In genomic region chr6:149332602-149333311, GRCh38 we compare ENCODE assay signal across 14 cellular contexts. TPM values are rescaled to one million over a fixed set of nuclear protein-coding genes. Genes with fewer than 3 reads are reported as not detected.
DNase-seq lines count a peak whose midpoint lies in the region; ATAC-seq, FAIRE-seq and TF ChIP-seq lines count a peak whose summit lies in the region.
"Had no signal": no experiment of that assay in that cellular context is flagged by ENCODE, and none has a peak within 500 bp of the region (broad histone marks: within the 10 kb centered on the region; RNA-seq: fewer than 3 reads in every experiment).

No MANE protein-coding gene starts in this region.

- no peak for TF ChIP-seq POLR2A in breast epithelium (IDR thresholded peaks at IDR 0.05)

- no peaks in the 10 kb centered on the region for H3K9me3 ChIP-seq in breast epithelium
- H3K9me3 ChIP-seq in small intestine (ENCODE audit: control insufficient read depth, low read depth): no peaks in the 10 kb centered on the region
- H3K9me3 ChIP-seq: sigmoid colon had no signal

- intact Hi-C loops in MCF 10A (cut with micrococcal nuclease) (no loop called here), breast epithelium (cut with DNase I; ENCODE audit: low total_unique reads) (no loop called here)
- intact Hi-C loops in dendritic cell treated with granulocyte-macrophage colony-stimulating factor and Interleukin-4, amounts not matched to agents 40 ng/mL and 50 ng/mL, for 4 days (cut with micrococcal nuclease): no loop called here

- H3K9me3 Mint-ChIP-seq in MCF 10A (ENCODE audit: unreplicated experiment): no peaks in the 10 kb centered on the region
- H3K9me3 Mint-ChIP-seq in dendritic cell treated with granulocyte-macrophage colony-stimulating factor and Interleukin-4, amounts not matched to agents 40 ng/mL and 50 ng/mL, for 4 days: no peaks in the 10 kb centered on the region
- H3K9me3 Mint-ChIP-seq in stimulated activated effector memory CD8-positive, alpha-beta T cell treated with anti-CD3 and anti-CD28 coated beads, Interleukin-12 subunit alpha, Interleukin-12 subunit beta, amount 100 ng/mL, for 72 hours: no peaks in the 10 kb centered on the region

- 66 to 80% (median 71%) methylated on average over 7 of the region's 7 CpGs for WGBS in small intestine, 3 donors

- CTCF ChIA-PET in MCF 10A (lab: Yijun Ruan, JAX): interaction anchor here (0.6 to 1.3 kb wide), 4 partner anchors 10 to 218 kb away, joined by 3 to 5 read pairs (median 3); no protein-coding TSS in a partner anchor

- TF ChIP-seq CTCF in MCF 10A (IDR thresholded peaks at IDR 0.05; ENCODE audit: unreplicated experiment) (no peak), breast epithelium (IDR thresholded peaks at IDR 0.05) (no peak)

- H3K4me3 ChIP-seq in breast epithelium: no peak overlapping the region
- no peak overlapping the region for H3K4me3 ChIP-seq in small intestine (ENCODE audit: low read depth in 1 of 2, low read length in 2 of 2)
- H3K4me3 ChIP-seq: sigmoid colon had no signal

- no peaks in the 10 kb centered on the region for H3K36me3 Mint-ChIP-seq in MCF 10A (ENCODE audit: insufficient read depth, unreplicated experiment)
- H3K36me3 Mint-ChIP-seq in dendritic cell treated with granulocyte-macrophage colony-stimulating factor and Interleukin-4, amounts not matched to agents 40 ng/mL and 50 ng/mL, for 4 days (ENCODE audit: low read depth): no peaks in the 10 kb centered on the region
- peaks cover 48% of the 10 kb centered on the region for H3K36me3 Mint-ChIP-seq in stimulated activated effector memory CD8-positive, alpha-beta T cell treated with anti-CD3 and anti-CD28 coated beads, Interleukin-12 subunit alpha, Interleukin-12 subunit beta, amount 100 ng/mL, for 72 hours

- DNase-seq in MCF 10A (ENCODE audit: unreplicated experiment) (no peak), breast epithelium (ENCODE audit: low spot score in 2 of 2) (no peak), NCI-H748 treated with DMSO at 0.1 percent for 48 hours (lab: John Stamatoyannopoulos, UW) (peak; percentile 87), small intestine (no peak), NCI-H128 (lab: John Stamatoyannopoulos, UW; ENCODE audit: unreplicated experiment) (no peak), middle frontal gyrus (ENCODE audit: extremely low spot score, low spot score) (no peak)
- DNase-seq in stimulated activated effector memory CD8-positive, alpha-beta T cell treated with anti-CD3 and anti-CD28 coated beads, Interleukin-12 subunit alpha, Interleukin-12 subunit beta, amount 100 ng/mL, for 72 hours (ENCODE audit: low spot score in 2 of 2): no peak
- DNase-seq: caudate nucleus, midbrain, NCI-H1436 treated with DMSO at 0.1 percent for 48 hours, sigmoid colon had no signal

- no TSS peak for BruUV-seq in MCF 10A (replicated peaks; lab: Mats Ljungman, UMichigan)

- peaks cover 75% of the 10 kb centered on the region for H3K4me1 Mint-ChIP-seq in MCF 10A (ENCODE audit: insufficient read depth, unreplicated experiment)
- peaks cover 87% of the 10 kb centered on the region for H3K4me1 Mint-ChIP-seq in dendritic cell treated with granulocyte-macrophage colony-stimulating factor and Interleukin-4, amounts not matched to agents 40 ng/mL and 50 ng/mL, for 4 days (ENCODE audit: low read depth)
- H3K4me1 Mint-ChIP-seq in stimulated activated effector memory CD8-positive, alpha-beta T cell treated with anti-CD3 and anti-CD28 coated beads, Interleukin-12 subunit alpha, Interleukin-12 subunit beta, amount 100 ng/mL, for 72 hours: peaks cover 89% of the 10 kb centered on the region

- FAIRE-seq in small intestine (lab: Jason Lieb, UNC): no peak
- FAIRE-seq: frontal cortex had no signal

- peak overlapping the region; percentile 63 for H3K27ac Mint-ChIP-seq in MCF 10A (ENCODE audit: low read depth, unreplicated experiment)
- H3K27ac Mint-ChIP-seq in dendritic cell treated with granulocyte-macrophage colony-stimulating factor and Interleukin-4, amounts not matched to agents 40 ng/mL and 50 ng/mL, for 4 days: peak overlapping the region; percentile 60
- peak overlapping the region; percentile 63 for H3K27ac Mint-ChIP-seq in stimulated activated effector memory CD8-positive, alpha-beta T cell treated with anti-CD3 and anti-CD28 coated beads, Interleukin-12 subunit alpha, Interleukin-12 subunit beta, amount 100 ng/mL, for 72 hours

- H3K27ac ChIP-seq in breast epithelium (no peak overlapping the region), small intestine (ENCODE audit: low read depth in 1 of 2, low read length in 1 of 2) (no peak overlapping the region)
- H3K27ac ChIP-seq: C4-2B, sigmoid colon had no signal

- POLR2A ChIA-PET in MCF 10A (lab: Yijun Ruan, JAX): interaction anchor here (0.6 to 17.5 kb wide), 6 partner anchors 12 to 111 kb away, joined by 3 to 392 read pairs (median 4); partner anchors contain the start of gene TAB2

- H3K4me3 Mint-ChIP-seq in MCF 10A (ENCODE audit: unreplicated experiment): no peak overlapping the region
- H3K4me3 Mint-ChIP-seq in dendritic cell treated with granulocyte-macrophage colony-stimulating factor and Interleukin-4, amounts not matched to agents 40 ng/mL and 50 ng/mL, for 4 days: no peak overlapping the region
- peak overlapping the region; percentile 57 for H3K4me3 Mint-ChIP-seq in stimulated activated effector memory CD8-positive, alpha-beta T cell treated with anti-CD3 and anti-CD28 coated beads, Interleukin-12 subunit alpha, Interleukin-12 subunit beta, amount 100 ng/mL, for 72 hours

- H3K36me3 ChIP-seq in breast epithelium (no peaks in the 10 kb centered on the region), small intestine (ENCODE audit: control insufficient read depth in 2 of 2, insufficient read depth in 2 of 2, low read length in 2 of 2) (no peaks in the 10 kb centered on the region)
- H3K36me3 ChIP-seq: sigmoid colon had no signal

- no peaks in the 10 kb centered on the region for H3K27me3 ChIP-seq in breast epithelium
- no peaks in the 10 kb centered on the region for H3K27me3 ChIP-seq in small intestine (ENCODE audit: control insufficient read depth in 2 of 2, insufficient read depth in 2 of 2, low read length in 2 of 2)
- H3K27me3 ChIP-seq: sigmoid colon had no signal

- H3K27me3 Mint-ChIP-seq in MCF 10A (ENCODE audit: insufficient read depth, unreplicated experiment): no peaks in the 10 kb centered on the region
- H3K27me3 Mint-ChIP-seq in dendritic cell treated with granulocyte-macrophage colony-stimulating factor and Interleukin-4, amounts not matched to agents 40 ng/mL and 50 ng/mL, for 4 days: no peaks in the 10 kb centered on the region

- H3K4me1 ChIP-seq in breast epithelium (peaks cover 7 to 15% of the 10 kb centered on the region in 2 donors), small intestine (ENCODE audit: control insufficient read depth in 2 of 2, insufficient read depth in 1 of 2, low read depth in 1 of 2, low read length in 1 of 2) (peaks cover 5 to 13% of the 10 kb centered on the region in 2 donors)

- ATAC-seq in stimulated activated effector memory CD8-positive, alpha-beta T cell treated with anti-CD3 and anti-CD28 coated beads, Interleukin-12 subunit alpha, Interleukin-12 subunit beta, amount 100 ng/mL, for 72 hours: no peak

RNA-seq across cellular contexts. Expression of gene TAB2, which starts 15.2 kb away (rescaled TPM):
- total RNA-seq in MCF 10A (2022): 55.9 and 76.4 TPM in 2 replicates
- total RNA-seq in breast epithelium: 10 to 100 TPM; 63.3 to 91.0 (median 75.8) TPM
- 10 to 100 TPM; 19.7 to 22.2 (median 21.7) TPM for polyA plus RNA-seq in small intestine
